Comparison of ENCODE assay signal across 8 cellular contexts in genomic region chr4:30718889-30719252, GRCh38. TPM values are rescaled to one million over a fixed set of nuclear protein-coding genes. Genes with fewer than 3 reads are reported as not detected.
A peak's percentile ranks its signal among the peaks of the same experiment; 100 is the strongest.
DNase-seq lines count a peak whose midpoint lies in the region; ATAC-seq and TF ChIP-seq lines count a peak whose summit lies in the region.

No MANE protein-coding gene starts in this region.

- TF ChIP-seq CTCF in heart left ventricle (IDR thresholded peaks at IDR 0.05): peak in 6 of 12 donors; percentile 13 to 36 (median 24)

- H3K4me3 ChIP-seq in heart left ventricle (peak overlapping the region; percentile 19 to 78 (median 65)), urinary bladder (ENCODE audit: low read depth, low read length) (peak overlapping the region; percentile 67)

- WGBS in heart left ventricle, 4 donors: 1 to 3% (median 2%) methylated on average over 12 of the region's 12 CpGs
- WGBS in urinary bladder: under 1% methylated on average over 12 of the region's 12 CpGs

- no peaks in the 10 kb centered on the region for H3K9me3 ChIP-seq in heart left ventricle

- ATAC-seq in heart left ventricle: peak in 2 of 4 donors; percentile 17 to 19
- no peak for ATAC-seq in Right ventricle myocardium superior (ENCODE audit: poor library complexity)
- no peak for ATAC-seq in HG03175 (IDR thresholded peaks at IDR 0.05; ENCODE audit: unreplicated experiment)
- ATAC-seq in HG02759 (IDR thresholded peaks at IDR 0.05; ENCODE audit: unreplicated experiment): no peak

- peaks cover 0 to 49% (median 13%) of the 10 kb centered on the region in 12 donors for H3K4me1 ChIP-seq in heart left ventricle
- no peaks in the 10 kb centered on the region for H3K4me1 ChIP-seq in urinary bladder (ENCODE audit: insufficient read depth)

- intact Hi-C loops in heart left ventricle (cut with DNase I): loop anchor here in 7 of 10 donors (10.0 kb wide), 3 partner anchors 646 to 956 kb away; no protein-coding TSS in a partner anchor
- intact Hi-C loops in Right ventricle myocardium superior (cut with DNase I): loop anchor here (10.0 kb wide), 1 partner anchor 956 kb away; no protein-coding TSS in a partner anchor

- no peak for DNase-seq in heart left ventricle
- DNase-seq in Right ventricle myocardium superior: no peak
- DNase-seq in astrocyte of the hippocampus (ENCODE audit: low read depth, low spot score): peak; percentile 49
- DNase-seq in DMS 273 (lab: John Stamatoyannopoulos, UW; ENCODE audit: unreplicated experiment): no peak

- H3K27me3 ChIP-seq in heart left ventricle (peaks cover 0 to 64% (median 11%) of the 10 kb centered on the region in 9 donors), layer of hippocampus (ENCODE audit: control insufficient read depth, insufficient read depth, low read length) (peaks cover 12% of the 10 kb centered on the region)

- H3K36me3 ChIP-seq in heart left ventricle (no peaks in the 10 kb centered on the region), urinary bladder (ENCODE audit: insufficient read depth) (no peaks in the 10 kb centered on the region)

- H3K27ac ChIP-seq in heart left ventricle: peak overlapping the region in 10 of 12 donors; percentile 60 to 87 (median 76)
- H3K27ac ChIP-seq in layer of hippocampus (ENCODE audit: low read depth, low read length): peak overlapping the region; percentile 71
- no peak overlapping the region for H3K27ac ChIP-seq in urinary bladder (ENCODE audit: low read depth)

- TF ChIP-seq POLR2A in heart left ventricle (IDR thresholded peaks at IDR 0.05): no peak

RNA-seq across cellular contexts. Expression of gene PCDH7, which starts 1.3 kb away (rescaled TPM):
- 100 to 1,000 TPM in 5 of 9 donors, 10 to 100 TPM in 4; 51.4 to 166 (median 107) TPM for total RNA-seq in heart left ventricle
- 10 to 100 TPM in 1 of 2 donors, 1 to 10 TPM in 1; 9.4 to 39.8 TPM for polyA plus RNA-seq in heart left ventricle
- 18.7 TPM for total RNA-seq in Right ventricle myocardium superior
- 121 TPM for total RNA-seq in urinary bladder
- polyA plus RNA-seq in urinary bladder: 45.3 TPM
